Comparison of ENCODE assay signal across 11 cellular contexts in genomic region chr10:18472977-18473376, GRCh38.
A peak's percentile ranks its signal among the peaks of the same experiment; 100 is the strongest.
DNase-seq lines count a peak whose midpoint lies in the region; ATAC-seq, FAIRE-seq and TF ChIP-seq lines count a peak whose summit lies in the region.
"Had no signal": no experiment of that assay in that cellular context is flagged by ENCODE, and none has a peak within 500 bp of the region (broad histone marks: within the 10 kb centered on the region; RNA-seq: fewer than 3 reads in every experiment).

No MANE protein-coding gene starts in this region.

- no peak for ATAC-seq in HG03469 (IDR thresholded peaks at IDR 0.05; ENCODE audit: unreplicated experiment)

- H3K4me3 ChIP-seq in H1 (ENCODE audit: extremely low read depth in 1 of 4, insufficient read depth in 2 of 4, low read depth in 3 of 4, low read length in 4 of 4) (no peak overlapping the region), rectal smooth muscle tissue (ENCODE audit: low read length) (no peak overlapping the region), MG63 (no peak overlapping the region)

- no peak overlapping the region for H2AK5ac ChIP-seq in H1 (ENCODE audit: low read depth, low read length)

- H3K27ac ChIP-seq in H1 (ENCODE audit: low read depth, low read length) (no peak overlapping the region), rectal smooth muscle tissue (ENCODE audit: low read depth, low read length) (peak overlapping the region; percentile 27)

- no peak overlapping the region for H3K56ac ChIP-seq in H1 (replicated peaks; ENCODE audit: insufficient read length, low read depth, low read length)

- no peak for FAIRE-seq in H1 (lab: Jason Lieb, UNC)

- TF ChIP-seq EP300 in H1 (IDR thresholded peaks at IDR 0.05; ENCODE audit: borderline replicate concordance in 1 of 2, low read depth in 2 of 2, low read length in 2 of 2), result no peak

- H3K36me3 ChIP-seq in H1 (ENCODE audit: control insufficient read depth in 2 of 4, insufficient read depth in 4 of 4, low read length in 3 of 4) (no peaks in the 10 kb centered on the region), rectal smooth muscle tissue (ENCODE audit: control insufficient read depth, insufficient read depth, low read length) (no peaks in the 10 kb centered on the region), MG63 (no peaks in the 10 kb centered on the region)

- H4K20me1 ChIP-seq in H1 (replicated peaks in 1 of 2; ENCODE audit: control insufficient read depth in 1 of 2, insufficient read depth in 2 of 2, low read length in 2 of 2), result no peaks in the 10 kb centered on the region

- POLR2A ChIA-PET in H1 (lab: Charles Lee; ENCODE audit: partially characterized antibody), result no interaction called here

- no peak overlapping the region for H2BK120ac ChIP-seq in H1 (replicated peaks; ENCODE audit: low read depth, low read length)

- WGBS in H1 (ENCODE audit: extremely low coverage in 1 of 2, insufficient coverage in 1 of 2, insufficient read length in 1 of 2, insufficient replicate concordance in 2 of 2, low coverage in 1 of 2, low lambda C conversion rate in 2 of 2, missing lambda C conversion rate in 1 of 2), 2 experiments, result 87% methylated on average over 5 of the region's 5 CpGs; no CpG with 5 or more reads in 1 of the 2 experiments

- no peak overlapping the region for H3K14ac ChIP-seq in H1 (ENCODE audit: insufficient read length)

- H2BK20ac ChIP-seq in H1 (ENCODE audit: low read length), result no peak overlapping the region

- H3K9ac ChIP-seq in H1 (replicated peaks in 1 of 4; ENCODE audit: extremely low read depth in 1 of 4, low read depth in 3 of 4, low read length in 3 of 4), result no peak overlapping the region
- no peak overlapping the region for H3K9ac ChIP-seq in rectal smooth muscle tissue (ENCODE audit: low read length)

- H3K4me2 ChIP-seq in H1 (ENCODE audit: insufficient read depth in 1 of 2, low read depth in 2 of 2, low read length in 2 of 2), result no peak overlapping the region

- H3K23ac ChIP-seq in H1 (ENCODE audit: insufficient read length), result no peak overlapping the region

- peak; percentile 46 to 50 for TF ChIP-seq RAD21 in H1 (IDR thresholded peaks at IDR 0.05 in 1 of 2, conservative IDR thresholded peaks at IDR 0.05 in 1 of 2; ENCODE audit: low read depth in 2 of 2, low read length in 2 of 2)

- H2BK15ac ChIP-seq in H1 (ENCODE audit: low read length), result no peak overlapping the region

- DNase-seq in DMS 273 (lab: John Stamatoyannopoulos, UW; ENCODE audit: unreplicated experiment) (peak; percentile 4), DMS 273 treated with DMSO at 0.1 percent for 48 hours (lab: John Stamatoyannopoulos, UW) (no peak), NCI-H2227 (lab: John Stamatoyannopoulos, UW; ENCODE audit: unreplicated experiment) (peak; percentile 46), H1 (ENCODE audit: low read depth in 1 of 2, low spot score in 2 of 2) (no peak), MG63 (no peak), GDM1 (lab: John Stamatoyannopoulos, UW) (no peak)
- DNase-seq: 8988T; activated B cell treated with CpG ODN at 0.5 μM for 24 hours; stimulated activated CD4-positive, alpha-beta T cell treated with anti-CD3 and anti-CD28 coated beads, Interleukin-15, amount 100 ng/mL, for 24 hours had no signal

- no peaks in the 10 kb centered on the region for H3K79me2 ChIP-seq in H1 (ENCODE audit: control insufficient read depth in 1 of 2, insufficient read depth in 2 of 2, low read length in 2 of 2)

- no peak for TF ChIP-seq POLR2A in H1 (IDR thresholded peaks at IDR 0.05; ENCODE audit: control extremely low read depth in 1 of 2, low read depth in 2 of 2, low read length in 2 of 2)

- no peak overlapping the region for H2BK5ac ChIP-seq in H1 (ENCODE audit: low read depth, low read length)

- no peak overlapping the region for H4K91ac ChIP-seq in H1 (replicated peaks; ENCODE audit: insufficient read length, low read length)

- no peak overlapping the region for H3K18ac ChIP-seq in H1 (ENCODE audit: extremely low read depth, low read length)

- TF ChIP-seq CTCF in H1 (IDR thresholded peaks at IDR 0.05; ENCODE audit: control extremely low read depth in 1 of 3, insufficient read depth in 1 of 3, low read depth in 1 of 3, low read length in 3 of 3), result peak in 1 of 3 experiments; percentile 22; a peak in 2 of 4 replicates

- no peak overlapping the region for H2BK12ac ChIP-seq in H1 (ENCODE audit: low read depth, low read length)

- H3K4me1 ChIP-seq in H1 (replicated peaks in 1 of 4; ENCODE audit: control insufficient read depth in 3 of 4, insufficient read depth in 4 of 4, low read length in 3 of 4) (peaks cover 0 to 7% (median 2%) of the 10 kb centered on the region in 4 experiments; a peak in 3 of 7 replicates), rectal smooth muscle tissue (ENCODE audit: control insufficient read depth, insufficient read depth, low read length) (no peaks in the 10 kb centered on the region)

- H2AFZ ChIP-seq in H1 (ENCODE audit: low read length), result no peak overlapping the region

- H3K79me1 ChIP-seq in H1 (ENCODE audit: low read depth, low read length), result no peaks in the 10 kb centered on the region

- H3K4ac ChIP-seq in H1 (replicated peaks; ENCODE audit: insufficient read length, low read depth, low read length), result no peak overlapping the region

- H3K9me3 ChIP-seq in H1 (ENCODE audit: insufficient read depth in 2 of 2, low read depth in 1 of 2, low read length in 1 of 2), result no peaks in the 10 kb centered on the region
- H3K9me3 ChIP-seq in MG63, result no peaks in the 10 kb centered on the region

- no peak overlapping the region for H4K5ac ChIP-seq in H1 (ENCODE audit: insufficient read length, low read depth, low read length)

- CTCF ChIA-PET in H1 (lab: Charles Lee; ENCODE audit: partially characterized antibody), result interaction anchor here (0.5 to 3.3 kb wide), 4 partner anchors 9 to 240 kb away, joined by 3 to 11 read pairs (median 3); no protein-coding TSS in a partner anchor

- H3K27me3 ChIP-seq in H1 (replicated peaks in 1 of 4; ENCODE audit: control insufficient read depth in 3 of 4, extremely low read depth in 1 of 4, insufficient read depth in 3 of 4, low read length in 3 of 4) (no peaks in the 10 kb centered on the region), rectal smooth muscle tissue (ENCODE audit: control insufficient read depth, insufficient read depth, low read length) (no peaks in the 10 kb centered on the region), MG63 (no peaks in the 10 kb centered on the region)

- H4K8ac ChIP-seq in H1 (ENCODE audit: extremely low read depth, insufficient read depth, low read length), result no peak overlapping the region

- H3K23me2 ChIP-seq in H1 (ENCODE audit: low read depth, low read length), result no peaks in the 10 kb centered on the region

TF ChIP-seq in H1, 55 proteins besides CTCF, POLR2A, EP300 and RAD21:
- TF ChIP-seq PHF8 (conservative IDR thresholded peaks at IDR 0.05; ENCODE audit: low read depth, low read length), result no peak
- no peak for TF ChIP-seq CTBP2 (IDR thresholded peaks at IDR 0.05; ENCODE audit: borderline replicate concordance, insufficient read depth, insufficient read length, low read length)
TF ChIP-seq in H1: peak in this region for 0.

Comparison
In these comparisons a context has a peak if more than half of its experiments do, and no peak if none do; other contexts are left out.
1. DNase-seq: peak in DMS 273 (single experiment) and NCI-H2227 (single experiment); none in DMS 273 treated with DMSO at 0.1 percent for 48 hours (single experiment), H1 (0 of 2), MG63 (single experiment) and GDM1 (single experiment).